8 cellular contexts compared by ENCODE assay signal in the genomic region with DNA sequence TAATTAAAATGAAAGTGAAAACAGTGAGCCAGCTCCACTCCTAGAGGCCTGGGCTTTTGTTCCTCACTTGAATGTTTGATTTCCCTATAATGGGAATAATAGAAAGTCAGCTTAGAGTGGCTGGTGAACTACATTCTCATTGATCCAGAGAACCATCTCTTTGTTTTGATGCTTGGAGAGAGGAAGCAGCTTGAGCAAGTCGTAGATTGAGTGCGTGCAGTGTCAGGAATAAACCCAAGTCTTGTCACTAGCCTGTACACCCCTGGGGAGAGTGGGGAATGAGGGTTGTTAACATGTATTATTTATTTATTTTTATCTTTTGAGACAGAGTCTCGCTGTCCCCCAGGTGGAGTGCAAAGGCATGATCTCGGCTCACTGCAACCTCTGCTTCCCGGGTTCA. TPM values are rescaled to one million over a fixed set of nuclear protein-coding genes. Genes with fewer than 3 reads are reported as not detected.
DNase-seq lines count a peak whose midpoint lies in the region; ATAC-seq, FAIRE-seq and TF ChIP-seq lines count a peak whose summit lies in the region.

No MANE protein-coding gene starts in this region.

- CTCF ChIA-PET in activated CD8-positive, alpha-beta T cell treated with anti-CD3 and anti-CD28 coated beads, Interleukin-2, amount 10 ng/mL, durations not matched to agents 7 days and 5 days (lab: Charles Lee): interaction anchor here (1.3 to 9.7 kb wide), 11 partner anchors 13 to 768 kb away, joined by 3 to 226 read pairs (median 18); a partner anchor contains a TSS

- peaks cover 70% of the 10 kb centered on the region for H3K4me1 Mint-ChIP-seq in activated T-cell treated with anti-CD3 and anti-CD28 coated beads, Interleukin-2, amount 50 U/mL, for 24 hours (ENCODE audit: low read depth)
- peaks cover 27% of the 10 kb centered on the region for H3K4me1 Mint-ChIP-seq in activated CD8-positive, alpha-beta T cell treated with anti-CD3 and anti-CD28 coated beads, Interleukin-2, amount 10 ng/mL, durations not matched to agents 7 days and 5 days (ENCODE audit: low read depth)

- no peak for TF ChIP-seq CTCF in stomach (IDR thresholded peaks at IDR 0.05)
- TF ChIP-seq CTCF in D721Med (IDR thresholded peaks at IDR 0.05; ENCODE audit: insufficient read depth, missing control alignments): no peak

- DNase-seq in activated T-cell treated with anti-CD3 and anti-CD28 coated beads, Interleukin-2, amount 50 U/mL, for 24 hours: no peak
- DNase-seq in activated T-cell treated with anti-CD3 and anti-CD28 coated beads for 4 hours (no peak), stomach (no peak), middle frontal gyrus (ENCODE audit: extremely low spot score, low spot score) (no peak), D721Med (ENCODE audit: insufficient read length, low spot score) (no peak), left lobe of liver (ENCODE audit: low spot score) (no peak)
- DNase-seq in activated CD8-positive, alpha-beta T cell treated with anti-CD3 and anti-CD28 coated beads, Interleukin-2, amount 10 ng/mL, durations not matched to agents 7 days and 5 days: no peak

- POLR2A ChIA-PET in activated CD8-positive, alpha-beta T cell treated with anti-CD3 and anti-CD28 coated beads, Interleukin-2, amount 10 ng/mL, durations not matched to agents 7 days and 5 days (lab: Charles Lee): interaction anchor here (0.7 to 3.0 kb wide), 6 partner anchors 10 to 599 kb away, joined by 3 to 25 read pairs (median 6); a partner anchor contains a TSS

- peaks cover 2% of the 10 kb centered on the region for H3K36me3 ChIP-seq in iPS-15b (ENCODE audit: control insufficient read depth, insufficient read depth, low read length)
- peaks cover 8 to 21% (median 20%) of the 10 kb centered on the region in 4 donors for H3K36me3 ChIP-seq in stomach

- H3K27ac ChIP-seq in stomach: peak overlapping the region; percentile 23 to 95 (median 92)

- peaks cover 42% of the 10 kb centered on the region for H3K36me3 Mint-ChIP-seq in activated T-cell treated with anti-CD3 and anti-CD28 coated beads, Interleukin-2, amount 50 U/mL, for 24 hours (ENCODE audit: low read depth)
- H3K36me3 Mint-ChIP-seq in activated CD8-positive, alpha-beta T cell treated with anti-CD3 and anti-CD28 coated beads, Interleukin-2, amount 10 ng/mL, durations not matched to agents 7 days and 5 days (ENCODE audit: low read depth): peaks cover 12% of the 10 kb centered on the region

- H3K27me3 ChIP-seq in iPS-15b (ENCODE audit: control insufficient read depth, insufficient read depth, low read length): no peaks in the 10 kb centered on the region
- peaks cover 0 to 21% (median 0%) of the 10 kb centered on the region in 3 donors for H3K27me3 ChIP-seq in stomach

- H3K27me3 Mint-ChIP-seq in activated T-cell treated with anti-CD3 and anti-CD28 coated beads, Interleukin-2, amount 50 U/mL, for 24 hours: peaks cover 6% of the 10 kb centered on the region
- peaks cover 2% of the 10 kb centered on the region for H3K27me3 Mint-ChIP-seq in activated CD8-positive, alpha-beta T cell treated with anti-CD3 and anti-CD28 coated beads, Interleukin-2, amount 10 ng/mL, durations not matched to agents 7 days and 5 days (ENCODE audit: low read depth)

- TF ChIP-seq EP300 in stomach (IDR thresholded peaks at IDR 0.05): no peak

- H3K4me3 ChIP-seq in iPS-15b (ENCODE audit: low read depth, low read length) (peak overlapping the region; percentile 77), stomach (peak overlapping the region; percentile 78 to 98 (median 88))

- H3K4me3 Mint-ChIP-seq in activated T-cell treated with anti-CD3 and anti-CD28 coated beads, Interleukin-2, amount 50 U/mL, for 24 hours: peak overlapping the region; percentile 94
- peak overlapping the region; percentile 97 for H3K4me3 Mint-ChIP-seq in activated CD8-positive, alpha-beta T cell treated with anti-CD3 and anti-CD28 coated beads, Interleukin-2, amount 10 ng/mL, durations not matched to agents 7 days and 5 days

- H3K9me3 Mint-ChIP-seq in activated T-cell treated with anti-CD3 and anti-CD28 coated beads, Interleukin-2, amount 50 U/mL, for 24 hours: no peaks in the 10 kb centered on the region
- no peaks in the 10 kb centered on the region for H3K9me3 Mint-ChIP-seq in activated CD8-positive, alpha-beta T cell treated with anti-CD3 and anti-CD28 coated beads, Interleukin-2, amount 10 ng/mL, durations not matched to agents 7 days and 5 days (ENCODE audit: insufficient read depth)

- H3K27ac Mint-ChIP-seq in activated T-cell treated with anti-CD3 and anti-CD28 coated beads, Interleukin-2, amount 50 U/mL, for 24 hours: peak overlapping the region; percentile 68
- peak overlapping the region; percentile 74 for H3K27ac Mint-ChIP-seq in activated CD8-positive, alpha-beta T cell treated with anti-CD3 and anti-CD28 coated beads, Interleukin-2, amount 10 ng/mL, durations not matched to agents 7 days and 5 days

- H3K9ac ChIP-seq in iPS-15b (ENCODE audit: low read depth, low read length): no peak overlapping the region

- 24 to 40% (median 37%) methylated on average over 5 of the region's 5 CpGs for WGBS in stomach, 5 donors

- no peak for FAIRE-seq in D721Med (lab: Jason Lieb, UNC)

- intact Hi-C loops in stomach (cut with DNase I; ENCODE audit: low total_unique reads): no loop called here

- H3K4me1 ChIP-seq in iPS-15b (ENCODE audit: control insufficient read depth, insufficient read depth, low read length) (peaks cover 4% of the 10 kb centered on the region), stomach (peaks cover 10 to 31% (median 19%) of the 10 kb centered on the region in 4 donors)

- no peak for TF ChIP-seq POLR2A in stomach (IDR thresholded peaks at IDR 0.05)

- no peak for ATAC-seq in activated CD8-positive, alpha-beta T cell treated with anti-CD3 and anti-CD28 coated beads, Interleukin-2, amount 10 ng/mL, durations not matched to agents 7 days and 5 days
- no peak for ATAC-seq in left lobe of liver

- H3K9me3 ChIP-seq in iPS-15b (ENCODE audit: control insufficient read depth, insufficient read depth, low read length): no peaks in the 10 kb centered on the region
- no peaks in the 10 kb centered on the region for H3K9me3 ChIP-seq in stomach

RNA-seq across cellular contexts. Expression of a gene that starts 0.9 kb away (rescaled TPM):
- 10 to 100 TPM; 46.9 to 48.0 TPM for total RNA-seq in activated CD8-positive, alpha-beta T cell treated with anti-CD3 and anti-CD28 coated beads, Interleukin-2, amount 10 ng/mL, durations not matched to agents 7 days and 5 days
- total RNA-seq in stomach: 100 to 1,000 TPM in 2 of 5 donors, 10 to 100 TPM in 3; 18.7 to 240 (median 76.6) TPM
- 10 to 100 TPM in 1 of 3 donors, 1 to 10 TPM in 2; 7.2 to 14.2 (median 7.3) TPM for polyA plus RNA-seq in stomach
- total RNA-seq in left lobe of liver: 13.3 TPM

RNA-seq across cellular contexts. Expression of a gene that starts 12.8 kb away (rescaled TPM):
- total RNA-seq in activated CD8-positive, alpha-beta T cell treated with anti-CD3 and anti-CD28 coated beads, Interleukin-2, amount 10 ng/mL, durations not matched to agents 7 days and 5 days: 1 to 10 TPM; 1.1 to 1.2 TPM
- total RNA-seq in stomach: 10 to 100 TPM in 2 of 5 donors, 1 to 10 TPM in 3; 1.3 to 42.0 (median 6.4) TPM
- polyA plus RNA-seq in stomach: 1 to 10 TPM; 2.7 to 5.4 (median 3.0) TPM
- 1.5 TPM for total RNA-seq in left lobe of liver

RNA-seq across cellular contexts. Expression of a gene that starts 39.7 kb away (rescaled TPM):
- total RNA-seq in activated CD8-positive, alpha-beta T cell treated with anti-CD3 and anti-CD28 coated beads, Interleukin-2, amount 10 ng/mL, durations not matched to agents 7 days and 5 days: 1 to 10 TPM; 9.1 to 9.9 TPM
- total RNA-seq in stomach (100 to 1,000 TPM in 1 of 5 donors, 10 to 100 TPM in 2, 1 to 10 TPM in 1, not detected in 1; 9.4 to 352 (median 16.3) TPM), left lobe of liver (4.6 TPM)
- polyA plus RNA-seq in stomach: 1 to 10 TPM; 4.4 to 9.1 (median 6.1) TPM
